In the genomic region with DNA sequence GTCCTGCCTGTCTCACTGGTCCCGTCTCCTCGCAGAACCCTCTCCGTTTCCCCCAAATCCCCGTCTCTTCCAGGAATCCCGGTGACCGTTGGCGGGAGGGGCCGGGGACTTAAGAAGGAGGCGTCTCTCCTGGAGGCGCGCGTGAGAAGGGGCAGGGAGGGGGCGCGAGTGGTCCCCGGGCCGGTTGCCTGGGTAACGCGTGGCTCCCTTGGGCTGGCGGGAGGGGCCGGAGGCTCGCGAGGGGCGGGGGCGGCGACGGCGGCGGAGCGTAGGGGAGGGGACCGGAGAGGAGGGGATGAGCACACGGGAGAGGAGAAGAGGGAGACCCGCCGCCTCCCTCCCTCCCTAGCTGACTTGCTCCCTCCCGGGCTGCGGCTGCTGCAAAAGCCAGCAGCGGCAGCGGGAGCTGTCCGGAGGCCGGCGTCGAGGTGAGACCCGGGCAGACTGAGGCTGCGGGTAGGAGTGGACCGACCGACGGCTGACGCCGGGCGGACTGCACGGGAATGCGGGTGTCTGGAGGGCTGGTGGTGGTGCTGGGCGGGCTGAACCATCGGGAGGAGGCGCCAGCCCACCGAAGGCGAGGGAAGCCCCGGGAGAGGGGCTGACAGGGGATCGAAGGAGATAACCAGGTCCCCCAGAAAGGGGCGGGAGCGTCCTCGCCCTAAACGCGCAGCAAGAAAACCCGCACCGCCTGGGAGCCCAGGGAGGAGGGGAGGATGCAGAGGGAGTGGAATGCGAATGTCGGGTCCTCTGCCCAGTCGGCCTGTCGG, we compare ENCODE assay signal across 8 cellular contexts. TPM values are rescaled to one million over a fixed set of nuclear protein-coding genes. Genes with fewer than 3 reads are reported as not detected.
DNase-seq lines count a peak whose midpoint lies in the region; ATAC-seq, FAIRE-seq and TF ChIP-seq lines count a peak whose summit lies in the region.

Gene PRRT2, plus strand, starts transcription at position 298 of the 770 bp plus-strand sequence. CDS start 862 bp downstream, outside the sequence.

- H3K27me3 ChIP-seq in endocrine pancreas (ENCODE audit: control insufficient read depth, insufficient read depth, low read length) = no peaks in the 10 kb centered on the region
- peaks cover 6% of the 10 kb centered on the region for H3K27me3 ChIP-seq in mononuclear cell (ENCODE audit: insufficient read depth, low read length)
- H3K27me3 ChIP-seq in thymus (ENCODE audit: control insufficient read depth, insufficient read depth) = peaks cover 8% of the 10 kb centered on the region

- H3K9me3 ChIP-seq in endocrine pancreas (ENCODE audit: control insufficient read depth, low read length) (no peaks in the 10 kb centered on the region), mononuclear cell (ENCODE audit: low read depth, low read length) (no peaks in the 10 kb centered on the region), thymus (ENCODE audit: control insufficient read depth) (no peaks in the 10 kb centered on the region)

- TF ChIP-seq POLR2A in GM12892 (IDR thresholded peaks at IDR 0.05; ENCODE audit: low read depth, low read length) = no peak

- H3K27ac ChIP-seq in thymus (ENCODE audit: low read depth) = peak within 1 kb of the TSS; percentile 39

- H3K4me3 Mint-ChIP-seq in activated CD4-positive, alpha-beta memory T cell treated with anti-CD3 and anti-CD28 coated beads, Interleukin-2, amount 10 ng/mL, durations not matched to agents 7 days and 5 days = peak within 1 kb of the TSS; percentile 83

- no peak for ATAC-seq in omental fat pad (ENCODE audit: low FRiP score)

- H3K4me1 Mint-ChIP-seq in activated CD4-positive, alpha-beta memory T cell treated with anti-CD3 and anti-CD28 coated beads, Interleukin-2, amount 10 ng/mL, durations not matched to agents 7 days and 5 days = peaks cover 72% of the 10 kb centered on the region

- POLR2A ChIA-PET in activated CD4-positive, alpha-beta memory T cell treated with anti-CD3 and anti-CD28 coated beads, Interleukin-2, amount 10 ng/mL, durations not matched to agents 7 days and 5 days (lab: Charles Lee) = interaction anchor here (0.7 to 10.3 kb wide), 9 partner anchors 7 to 253 kb away, joined by 3 to 206 read pairs (median 3); partner anchors contain the start of genes ALDOA, C16orf54, KIF22 and MAZ

- peak; percentile 57 for DNase-seq in DMS79 (lab: John Stamatoyannopoulos, UW)
- DNase-seq in NCI-H1417 (lab: John Stamatoyannopoulos, UW) = peak; percentile 43 to 87 (median 80)
- DNase-seq in activated CD4-positive, alpha-beta memory T cell treated with anti-CD3 and anti-CD28 coated beads, Interleukin-2, amount 10 ng/mL, durations not matched to agents 7 days and 5 days = peak; percentile 49
- no peak for DNase-seq in GM12892 (ENCODE audit: insufficient read length)
- DNase-seq in omental fat pad (ENCODE audit: low spot score) = no peak

- H3K4me3 ChIP-seq in endocrine pancreas (ENCODE audit: control insufficient read depth, insufficient read depth, low read length) = peak within 1 kb of the TSS; percentile 25
- peak within 1 kb of the TSS; percentile 24 for H3K4me3 ChIP-seq in mononuclear cell (ENCODE audit: low read length)
- H3K4me3 ChIP-seq in thymus (ENCODE audit: low read length) = peak within 1 kb of the TSS; percentile 37

- peaks cover 11% of the 10 kb centered on the region for H3K27me3 Mint-ChIP-seq in activated CD4-positive, alpha-beta memory T cell treated with anti-CD3 and anti-CD28 coated beads, Interleukin-2, amount 10 ng/mL, durations not matched to agents 7 days and 5 days

- peaks cover 44% of the 10 kb centered on the region for H3K36me3 Mint-ChIP-seq in activated CD4-positive, alpha-beta memory T cell treated with anti-CD3 and anti-CD28 coated beads, Interleukin-2, amount 10 ng/mL, durations not matched to agents 7 days and 5 days (ENCODE audit: low read depth)

- H3K36me3 ChIP-seq in endocrine pancreas (ENCODE audit: control insufficient read depth, insufficient read depth, low read length) = no peaks in the 10 kb centered on the region
- peaks cover 25% of the 10 kb centered on the region for H3K36me3 ChIP-seq in thymus (ENCODE audit: control insufficient read depth, insufficient read depth)

- H3K4me1 ChIP-seq in endocrine pancreas (ENCODE audit: control insufficient read depth, insufficient read depth, low read length) (no peaks in the 10 kb centered on the region), mononuclear cell (ENCODE audit: insufficient read depth, low read length) (peaks cover 71% of the 10 kb centered on the region), thymus (ENCODE audit: control insufficient read depth, insufficient read depth, low read length) (peaks cover 38% of the 10 kb centered on the region)

- no peak for TF ChIP-seq CTCF in omental fat pad (IDR thresholded peaks at IDR 0.05)

- H3K9me3 Mint-ChIP-seq in activated CD4-positive, alpha-beta memory T cell treated with anti-CD3 and anti-CD28 coated beads, Interleukin-2, amount 10 ng/mL, durations not matched to agents 7 days and 5 days = no peaks in the 10 kb centered on the region

- CTCF ChIA-PET in activated CD4-positive, alpha-beta memory T cell treated with anti-CD3 and anti-CD28 coated beads, Interleukin-2, amount 10 ng/mL, durations not matched to agents 7 days and 5 days (lab: Charles Lee) = interaction anchor here (1.2 kb wide), 1 partner anchor 113 kb away, joined by 3 read pairs; no protein-coding TSS in a partner anchor

- 7% methylated on average over 69 of the region's 69 CpGs for WGBS in thymus

- no peak for FAIRE-seq in GM12892 (lab: Jason Lieb, UNC)

- peak within 1 kb of the TSS; percentile 66 for H3K27ac Mint-ChIP-seq in activated CD4-positive, alpha-beta memory T cell treated with anti-CD3 and anti-CD28 coated beads, Interleukin-2, amount 10 ng/mL, durations not matched to agents 7 days and 5 days

- peak within 1 kb of the TSS; percentile 76 for H3K9ac ChIP-seq in endocrine pancreas (ENCODE audit: control insufficient read depth, insufficient read depth, low read length)

RNA-seq across cellular contexts. Expression of gene PRRT2, which starts in this region (rescaled TPM):
- 1 to 10 TPM in 1 of 2 experiments, under 1 TPM in 1; 0.91 to 1.0 TPM for total RNA-seq in activated CD4-positive, alpha-beta memory T cell treated with anti-CD3 and anti-CD28 coated beads, Interleukin-2, amount 10 ng/mL, durations not matched to agents 7 days and 5 days
- total RNA-seq in mononuclear cell (0.52 TPM), omental fat pad (1 to 10 TPM in 2 of 4 donors, under 1 TPM in 2; 0.28 to 9.8 (median 1.0) TPM)
- polyA plus RNA-seq in thymus = 1.0 TPM
- polyA plus RNA-seq in GM12892 (2012; ENCODE audit: missing spikeins) = 0.98 TPM

Comparison
In these comparisons a context has a peak if more than half of its experiments do, and no peak if none do; other contexts are left out.
1. DNase-seq: peak in DMS79 (single experiment), NCI-H1417 (3 of 3) and activated CD4-positive, alpha-beta memory T cell treated with anti-CD3 and anti-CD28 coated beads, Interleukin-2, amount 10 ng/mL, durations not matched to agents 7 days and 5 days (single experiment); none in GM12892 (single experiment) and omental fat pad (single experiment).
2. Peak in every context shown above with its lines, with median percentiles within 50 percentile points of each other: H3K4me3 ChIP-seq.